In the genomic region with DNA sequence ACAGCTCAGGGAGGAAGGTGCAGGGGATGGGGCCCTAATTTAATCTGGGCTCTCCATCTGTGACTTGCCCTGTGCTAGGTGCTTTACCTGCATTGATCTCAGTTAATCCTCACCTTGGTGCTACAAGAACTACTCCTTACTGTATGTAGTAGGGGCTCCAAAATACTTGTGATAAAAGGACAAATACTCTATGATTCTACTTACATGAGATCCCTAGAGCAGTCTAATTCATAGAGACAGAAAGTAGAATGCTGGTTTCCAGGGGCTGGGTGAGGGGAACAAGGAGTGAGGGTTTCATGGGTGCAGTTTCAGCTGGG, we compare ENCODE assay signal across 12 cellular contexts.
"Had no signal": no experiment of that assay in that cellular context is flagged by ENCODE, and none has a peak within 500 bp of the region (broad histone marks: within the 10 kb centered on the region; RNA-seq: fewer than 3 reads in every experiment).

No MANE protein-coding gene starts in this region.

- H3K27me3 ChIP-seq: body of pancreas, testis had no signal

- H3K27ac Mint-ChIP-seq: activated CD4-positive, alpha-beta memory T cell treated with anti-CD3 and anti-CD28 coated beads for 36 hours; activated naive CD4-positive, alpha-beta T cell treated with anti-CD3 and anti-CD28 coated beads for 36 hours; activated T-cell treated with anti-CD3 and anti-CD28 coated beads, Interleukin-2, amount 50 U/mL, for 24 hours; natural killer cell treated with Interleukin-12 subunit alpha and Interleukin-12 subunit beta and Interleukin-15 and Interleukin-18, amount 100 ng/mL, for 72 hours; WTC11 had no signal

- H3K4me1 Mint-ChIP-seq: WTC11 had no signal

- H3K36me3 Mint-ChIP-seq: activated CD4-positive, alpha-beta memory T cell treated with anti-CD3 and anti-CD28 coated beads for 36 hours; natural killer cell treated with Interleukin-12 subunit alpha and Interleukin-12 subunit beta and Interleukin-15 and Interleukin-18, amount 100 ng/mL, for 72 hours had no signal

- H3K4me3 ChIP-seq: body of pancreas, colonic mucosa, lung, prostate gland, upper lobe of left lung had no signal

- H3K36me3 ChIP-seq: colonic mucosa, prostate gland, upper lobe of left lung had no signal

- H3K4me1 ChIP-seq: colonic mucosa, prostate gland, testis had no signal

- H3K9me3 ChIP-seq: colonic mucosa, prostate gland, testis, upper lobe of left lung had no signal

- H3K9me3 Mint-ChIP-seq: natural killer cell treated with Interleukin-12 subunit alpha and Interleukin-12 subunit beta and Interleukin-15 and Interleukin-18, amount 100 ng/mL, for 72 hours had no signal

- H3K4me3 Mint-ChIP-seq: activated CD4-positive, alpha-beta memory T cell treated with anti-CD3 and anti-CD28 coated beads for 36 hours; activated naive CD4-positive, alpha-beta T cell treated with anti-CD3 and anti-CD28 coated beads for 36 hours; activated T-cell treated with anti-CD3 and anti-CD28 coated beads, Interleukin-2, amount 50 U/mL, for 24 hours; natural killer cell treated with Interleukin-12 subunit alpha and Interleukin-12 subunit beta and Interleukin-15 and Interleukin-18, amount 100 ng/mL, for 72 hours; WTC11 had no signal

- H3K27ac ChIP-seq: body of pancreas, colonic mucosa, prostate gland, testis, upper lobe of left lung had no signal

- DNase-seq: activated CD4-positive, alpha-beta T cell treated with anti-CD3 and anti-CD28 coated beads for 4 hours had no signal
